ENCODE assay signal across 8 cellular contexts in genomic region chr11:63837027-63837688, GRCh38. TPM values are rescaled to one million over a fixed set of nuclear protein-coding genes. Genes with fewer than 3 reads are reported as not detected.
A peak's percentile ranks its signal among the peaks of the same experiment; 100 is the strongest.
DNase-seq lines count a peak whose midpoint lies in the region; ATAC-seq and TF ChIP-seq lines count a peak whose summit lies in the region.

No MANE protein-coding gene starts in this region.

- CTCF ChIA-PET in activated CD8-positive, alpha-beta T cell treated with anti-CD3 and anti-CD28 coated beads, Interleukin-2, amount 10 ng/mL, durations not matched to agents 7 days and 5 days (lab: Charles Lee): interaction anchor here (0.6 to 8.2 kb wide), 51 partner anchors 8 to 481 kb away, joined by 3 to 188 read pairs (median 7); partner anchors contain the start of genes COX8A, NAA40, OTUB1 and PRDX5

- H3K27me3 ChIP-seq in BE2C (no peaks in the 10 kb centered on the region), HL-60 (ENCODE audit: insufficient read depth, poor library complexity, severe bottlenecking) (no peaks in the 10 kb centered on the region)

- TF ChIP-seq CTCF in BE2C (IDR thresholded peaks at IDR 0.05; ENCODE audit: low read depth, low read length): peak; percentile 77
- TF ChIP-seq CTCF in HL-60 (IDR thresholded peaks at IDR 0.05; ENCODE audit: insufficient read depth, low read length): peak; percentile 88

- ATAC-seq in activated CD8-positive, alpha-beta T cell treated with anti-CD3 and anti-CD28 coated beads, Interleukin-2, amount 10 ng/mL, durations not matched to agents 7 days and 5 days: no peak
- ATAC-seq in HG03095 (IDR thresholded peaks at IDR 0.05; ENCODE audit: unreplicated experiment): no peak

- H3K4me1 ChIP-seq in BE2C: 0 out of 2 replicates have a peak, but pooled peaks cover 2% of the 10 kb centered on the region

- H3K4me3 ChIP-seq in BE2C (ENCODE audit: low read depth, low read length): no peak overlapping the region
- H3K4me3 ChIP-seq in HL-60 (replicated peaks; ENCODE audit: insufficient read depth, low read length): no peak overlapping the region

- peak overlapping the region; percentile 38 for H3K27ac ChIP-seq in HL-60 (replicated peaks)

- no peaks in the 10 kb centered on the region for H3K36me3 ChIP-seq in BE2C

- H3K27me3 Mint-ChIP-seq in activated CD8-positive, alpha-beta T cell treated with anti-CD3 and anti-CD28 coated beads, Interleukin-2, amount 10 ng/mL, durations not matched to agents 7 days and 5 days (ENCODE audit: low read depth): no peaks in the 10 kb centered on the region

- no peaks in the 10 kb centered on the region for H3K9me3 Mint-ChIP-seq in activated CD8-positive, alpha-beta T cell treated with anti-CD3 and anti-CD28 coated beads, Interleukin-2, amount 10 ng/mL, durations not matched to agents 7 days and 5 days (ENCODE audit: insufficient read depth)

- POLR2A ChIA-PET in activated CD8-positive, alpha-beta T cell treated with anti-CD3 and anti-CD28 coated beads, Interleukin-2, amount 10 ng/mL, durations not matched to agents 7 days and 5 days (lab: Charles Lee): interaction anchor here (1.0 kb wide), 2 partner anchors 101 to 109 kb away, joined by 3 read pairs; no protein-coding TSS in a partner anchor

- H3K36me3 Mint-ChIP-seq in activated CD8-positive, alpha-beta T cell treated with anti-CD3 and anti-CD28 coated beads, Interleukin-2, amount 10 ng/mL, durations not matched to agents 7 days and 5 days (ENCODE audit: low read depth): peaks cover 25% of the 10 kb centered on the region

- no peaks in the 10 kb centered on the region for H3K9me3 ChIP-seq in BE2C

- DNase-seq in BE2C (peak; percentile 68), HL-60 (ENCODE audit: low read depth in 1 of 2, low spot score in 1 of 2) (peak; percentile 65 to 71), NCI-H82 (lab: John Stamatoyannopoulos, UW) (peak; percentile 90), lung microvascular endothelial cell (ENCODE audit: low read depth in 2 of 2) (peak; percentile 72 to 83)
- peak; percentile 84 for DNase-seq in activated CD8-positive, alpha-beta T cell treated with anti-CD3 and anti-CD28 coated beads, Interleukin-2, amount 10 ng/mL, durations not matched to agents 7 days and 5 days
- DNase-seq in effector CD4-positive, alpha-beta T cell: peak; percentile 76
- DNase-seq in stimulated activated CD8-positive, alpha-beta memory T cell treated with anti-CD3 and anti-CD28 coated beads, Interleukin-15, amount 100 ng/mL, for 1 hour (ENCODE audit: low read depth): peak; percentile 60

- H3K27ac Mint-ChIP-seq in activated CD8-positive, alpha-beta T cell treated with anti-CD3 and anti-CD28 coated beads, Interleukin-2, amount 10 ng/mL, durations not matched to agents 7 days and 5 days: peak overlapping the region; percentile 85

- peak overlapping the region; percentile 85 for H3K4me3 Mint-ChIP-seq in activated CD8-positive, alpha-beta T cell treated with anti-CD3 and anti-CD28 coated beads, Interleukin-2, amount 10 ng/mL, durations not matched to agents 7 days and 5 days

- peaks cover 53% of the 10 kb centered on the region for H3K4me1 Mint-ChIP-seq in activated CD8-positive, alpha-beta T cell treated with anti-CD3 and anti-CD28 coated beads, Interleukin-2, amount 10 ng/mL, durations not matched to agents 7 days and 5 days (ENCODE audit: low read depth)

RNA-seq across cellular contexts. Expression of gene MARK2, which starts 1.8 kb away (rescaled TPM):
- polyA plus RNA-seq in BE2C (2012; ENCODE audit: insufficient read depth, insufficient read length, low read depth): 25.2 TPM
- total RNA-seq in activated CD8-positive, alpha-beta T cell treated with anti-CD3 and anti-CD28 coated beads, Interleukin-2, amount 10 ng/mL, durations not matched to agents 7 days and 5 days: 10 to 100 TPM; 62.1 to 68.6 TPM
- 6.8 and 9.9 TPM in 2 replicates for total RNA-seq in lung microvascular endothelial cell

RNA-seq across cellular contexts. Expression of gene SPINDOC, which starts 23.9 kb away (rescaled TPM):
- 53.6 TPM for polyA plus RNA-seq in BE2C (2012; ENCODE audit: insufficient read depth, insufficient read length, low read depth)
- 10 to 100 TPM; 49.1 to 50.4 TPM for total RNA-seq in activated CD8-positive, alpha-beta T cell treated with anti-CD3 and anti-CD28 coated beads, Interleukin-2, amount 10 ng/mL, durations not matched to agents 7 days and 5 days
- 8.1 and 8.9 TPM in 2 replicates for total RNA-seq in lung microvascular endothelial cell
